1 cellular context compared by ENCODE assay signal in the genomic region with DNA sequence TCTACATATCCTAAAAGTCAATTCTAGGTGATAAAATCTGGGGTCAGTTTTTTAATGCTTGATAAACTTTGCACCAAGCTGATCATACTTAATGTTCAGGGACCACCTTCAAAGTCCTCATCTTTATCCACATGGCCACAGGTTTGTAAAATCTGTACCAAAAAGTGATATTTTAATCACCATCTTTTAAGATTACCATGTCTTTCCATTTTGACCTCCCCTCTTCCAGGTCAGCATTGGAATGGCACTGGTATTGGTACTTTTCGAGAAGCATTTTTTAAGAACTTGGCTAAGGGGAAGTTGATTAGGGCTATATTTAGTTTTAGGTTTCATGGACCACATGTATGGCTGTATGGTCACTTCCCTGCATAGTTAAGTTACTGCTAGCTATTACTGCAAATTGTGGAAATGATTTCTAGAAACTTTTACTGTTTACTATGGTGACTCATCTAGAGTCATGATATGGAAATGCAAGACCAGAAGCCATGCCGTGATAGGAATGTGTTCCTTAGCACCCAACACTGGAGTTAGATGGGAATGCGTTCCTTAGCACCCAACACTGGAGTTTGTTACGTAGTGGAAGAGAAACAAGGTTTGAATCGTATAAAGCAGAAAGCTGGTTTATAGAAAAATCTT.
TF ChIP-seq lines count a peak whose summit lies in the region.

No MANE protein-coding gene starts in this region.

TF ChIP-seq in HEK293T, 16 proteins besides CTCF, POLR2A, EP300 and RAD21 (continued from another document):
- no peak for TF ChIP-seq L3MBTL2 (conservative IDR thresholded peaks at IDR 0.05)
- TF ChIP-seq ELF4 (IDR thresholded peaks at IDR 0.05) = no peak
- TF ChIP-seq FOXM1 (IDR thresholded peaks at IDR 0.05; ENCODE audit: borderline replicate concordance) = no peak
- no peak for TF ChIP-seq LEF1 (IDR thresholded peaks at IDR 0.05; ENCODE audit: borderline replicate concordance)
- TF ChIP-seq ZNF384 (IDR thresholded peaks at IDR 0.05) = no peak
- no peak for TF ChIP-seq FOXK2 (IDR thresholded peaks at IDR 0.05)
